11 cellular contexts compared by ENCODE assay signal in the genomic region with DNA sequence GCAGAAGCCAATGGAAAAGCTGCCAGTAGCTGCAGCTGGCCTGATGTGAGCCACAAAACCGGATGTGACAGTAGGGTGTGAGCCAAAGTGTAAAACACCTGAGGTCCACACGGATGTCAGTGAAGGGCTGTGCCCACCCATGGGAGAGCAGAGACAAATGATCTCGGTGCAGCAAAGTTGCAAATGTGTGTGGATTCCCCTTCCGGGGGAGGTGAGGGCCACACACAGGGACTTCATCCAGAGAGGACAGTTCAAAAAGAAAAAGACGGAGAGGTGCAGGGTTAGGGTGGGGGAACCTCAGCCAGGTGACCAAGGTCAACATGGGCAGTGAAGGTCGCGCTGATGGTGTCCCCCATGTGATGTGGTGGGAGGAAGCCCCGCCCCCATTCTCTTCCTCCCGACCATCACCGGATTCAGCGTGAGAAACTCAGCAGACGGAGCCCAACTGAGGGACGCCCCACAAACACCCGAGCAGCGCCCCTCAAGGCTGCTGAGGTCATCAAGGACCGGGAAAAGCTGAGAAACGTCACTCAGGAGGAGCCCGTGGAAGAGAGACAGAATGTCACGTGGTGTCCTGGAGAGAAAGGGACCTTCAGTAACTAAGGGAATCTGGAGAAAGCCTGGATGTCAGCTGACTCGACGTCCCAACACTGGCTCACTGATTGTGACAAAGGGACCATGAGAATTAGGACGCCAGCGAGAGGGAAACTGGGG. TPM values are rescaled to one million over a fixed set of nuclear protein-coding genes. Genes with fewer than 3 reads are reported as not detected.
DNase-seq lines count a peak whose midpoint lies in the region; ATAC-seq, FAIRE-seq and TF ChIP-seq lines count a peak whose summit lies in the region.
"Had no signal": no experiment of that assay in that cellular context is flagged by ENCODE, and none has a peak within 500 bp of the region (broad histone marks: within the 10 kb centered on the region; RNA-seq: fewer than 3 reads in every experiment).

No MANE protein-coding gene starts in this region.

- TF ChIP-seq CTCF in WTC11 (IDR thresholded peaks at IDR 0.05), result no peak

- CTCF ChIA-PET in WTC11 (lab: Charles Lee), result interaction anchor here (0.7 to 3.4 kb wide), 9 partner anchors 10 to 544 kb away, joined by 3 to 17 read pairs (median 4); a partner anchor contains a TSS

- H3K27me3 Mint-ChIP-seq in WTC11 (ENCODE audit: low read depth), result no peaks in the 10 kb centered on the region

- DNase-seq in activated CD4-positive, alpha-beta T cell treated with anti-CD3 and anti-CD28 coated beads for 48 hours, result peak; percentile 28
- no peak for DNase-seq in activated CD4-positive, alpha-beta T cell treated with anti-CD3 and anti-CD28 coated beads, Interleukin-2, amount 50 U/mL, for 1 hour
- DNase-seq in WTC11 (ENCODE audit: low spot score) (no peak), frontal cortex (ENCODE audit: low spot score in 2 of 2) (peak; percentile 80 to 90), GM19238 (ENCODE audit: insufficient read length, low spot score) (no peak), A172 (ENCODE audit: low spot score) (no peak)
- DNase-seq in stimulated activated CD8-positive, alpha-beta memory T cell treated with anti-CD3 and anti-CD28 coated beads, Interleukin-4, amount 100 ng/mL, for 48 hours, result peak; percentile 49
- DNase-seq in stimulated activated CD4-positive, alpha-beta T cell treated with anti-CD3 and anti-CD28 coated beads, Interleukin-12 subunit alpha, Interleukin-12 subunit beta, amount 100 ng/mL, for 4 hours, result no peak
- DNase-seq: islet precursor cell, NCI-H187 treated with DMSO at 0.1 percent for 48 hours, T-helper 9 cell had no signal

- POLR2A ChIA-PET in WTC11 (lab: Charles Lee), result interaction anchor here (0.6 to 1.0 kb wide), 2 partner anchors 27 to 235 kb away, joined by 3 to 4 read pairs; a partner anchor contains a TSS

- no peaks in the 10 kb centered on the region for H3K9me3 Mint-ChIP-seq in WTC11

- no peak for ATAC-seq in WTC11

- no peak overlapping the region for H3K4me3 Mint-ChIP-seq in WTC11

- peaks cover 10% of the 10 kb centered on the region for H3K4me1 Mint-ChIP-seq in WTC11

- peak overlapping the region; percentile 66; the same call in 1 of the 2 replicates for H3K27ac Mint-ChIP-seq in WTC11

- H3K36me3 Mint-ChIP-seq in WTC11, result no peaks in the 10 kb centered on the region

- FAIRE-seq in frontal cortex (lab: Jason Lieb, UNC), result no peak

TF ChIP-seq in WTC11, 78 proteins besides CTCF, POLR2A, EP300 and RAD21:
- TF ChIP-seq, protein P1, sequence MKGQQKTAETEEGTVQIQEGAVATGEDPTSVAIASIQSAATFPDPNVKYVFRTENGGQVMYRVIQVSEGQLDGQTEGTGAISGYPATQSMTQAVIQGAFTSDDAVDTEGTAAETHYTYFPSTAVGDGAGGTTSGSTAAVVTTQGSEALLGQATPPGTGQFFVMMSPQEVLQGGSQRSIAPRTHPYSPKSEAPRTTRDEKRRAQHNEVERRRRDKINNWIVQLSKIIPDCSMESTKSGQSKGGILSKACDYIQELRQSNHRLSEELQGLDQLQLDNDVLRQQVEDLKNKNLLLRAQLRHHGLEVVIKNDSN (CRISPR knock-in tag; IDR thresholded peaks at IDR 0.05), result peak; percentile 45; the same call in 1 of the 2 replicates
- TF ChIP-seq MXD4 (CRISPR knock-in tag; IDR thresholded peaks at IDR 0.05; ENCODE audit: borderline replicate concordance) (no peak), ESRRA (CRISPR knock-in tag; IDR thresholded peaks at IDR 0.05; ENCODE audit: borderline replicate concordance) (peak; percentile 87; the same call in 1 of the 2 replicates), ZNF671 (CRISPR knock-in tag; IDR thresholded peaks at IDR 0.05) (no peak), JAZF1 (CRISPR knock-in tag; IDR thresholded peaks at IDR 0.05) (no peak), ATF1 (CRISPR knock-in tag; IDR thresholded peaks at IDR 0.05) (no peak), ZNF232 (CRISPR knock-in tag; IDR thresholded peaks at IDR 0.05) (no peak), FOXK1 (CRISPR knock-in tag; IDR thresholded peaks at IDR 0.05) (no peak), TEAD1 (CRISPR knock-in tag; IDR thresholded peaks at IDR 0.05) (no peak), RELA (CRISPR knock-in tag; IDR thresholded peaks at IDR 0.05; ENCODE audit: borderline replicate concordance) (no peak), HMGA2 (CRISPR knock-in tag; IDR thresholded peaks at IDR 0.05) (no peak), ZNF396 (CRISPR knock-in tag; IDR thresholded peaks at IDR 0.05; ENCODE audit: borderline replicate concordance) (no peak)
- TF ChIP-seq, protein P2, sequence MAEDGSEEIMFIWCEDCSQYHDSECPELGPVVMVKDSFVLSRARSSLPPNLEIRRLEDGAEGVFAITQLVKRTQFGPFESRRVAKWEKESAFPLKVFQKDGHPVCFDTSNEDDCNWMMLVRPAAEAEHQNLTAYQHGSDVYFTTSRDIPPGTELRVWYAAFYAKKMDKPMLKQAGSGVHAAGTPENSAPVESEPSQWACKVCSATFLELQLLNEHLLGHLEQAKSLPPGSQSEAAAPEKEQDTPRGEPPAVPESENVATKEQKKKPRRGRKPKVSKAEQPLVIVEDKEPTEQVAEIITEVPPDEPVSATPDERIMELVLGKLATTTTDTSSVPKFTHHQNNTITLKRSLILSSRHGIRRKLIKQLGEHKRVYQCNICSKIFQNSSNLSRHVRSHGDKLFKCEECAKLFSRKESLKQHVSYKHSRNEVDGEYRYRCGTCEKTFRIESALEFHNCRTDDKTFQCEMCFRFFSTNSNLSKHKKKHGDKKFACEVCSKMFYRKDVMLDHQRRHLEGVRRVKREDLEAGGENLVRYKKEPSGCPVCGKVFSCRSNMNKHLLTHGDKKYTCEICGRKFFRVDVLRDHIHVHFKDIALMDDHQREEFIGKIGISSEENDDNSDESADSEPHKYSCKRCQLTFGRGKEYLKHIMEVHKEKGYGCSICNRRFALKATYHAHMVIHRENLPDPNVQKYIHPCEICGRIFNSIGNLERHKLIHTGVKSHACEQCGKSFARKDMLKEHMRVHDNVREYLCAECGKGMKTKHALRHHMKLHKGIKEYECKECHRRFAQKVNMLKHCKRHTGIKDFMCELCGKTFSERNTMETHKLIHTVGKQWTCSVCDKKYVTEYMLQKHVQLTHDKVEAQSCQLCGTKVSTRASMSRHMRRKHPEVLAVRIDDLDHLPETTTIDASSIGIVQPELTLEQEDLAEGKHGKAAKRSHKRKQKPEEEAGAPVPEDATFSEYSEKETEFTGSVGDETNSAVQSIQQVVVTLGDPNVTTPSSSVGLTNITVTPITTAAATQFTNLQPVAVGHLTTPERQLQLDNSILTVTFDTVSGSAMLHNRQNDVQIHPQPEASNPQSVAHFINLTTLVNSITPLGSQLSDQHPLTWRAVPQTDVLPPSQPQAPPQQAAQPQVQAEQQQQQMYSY (CRISPR knock-in tag; IDR thresholded peaks at IDR 0.05), result no peak
- TF ChIP-seq, protein P3, sequence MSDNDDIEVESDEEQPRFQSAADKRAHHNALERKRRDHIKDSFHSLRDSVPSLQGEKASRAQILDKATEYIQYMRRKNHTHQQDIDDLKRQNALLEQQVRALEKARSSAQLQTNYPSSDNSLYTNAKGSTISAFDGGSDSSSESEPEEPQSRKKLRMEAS (CRISPR knock-in tag; IDR thresholded peaks at IDR 0.05), result peak; percentile 21; the same call in 1 of the 2 replicates

RNA-seq across cellular contexts. Expression of a gene that starts 11.4 kb away (rescaled TPM):
- total RNA-seq in WTC11 (2021), result 2.2 to 4.0 TPM (median 2.9 TPM) in 3 replicates
- 61.1 TPM for total RNA-seq in frontal cortex
- 1.6 TPM in 1 of 2 replicates, not detected in the other for total RNA-seq in A172 (2014; rRNA removed; shearing (Covaris generic))

RNA-seq across cellular contexts. Expression of a gene that starts 13.9 kb away (rescaled TPM):
- 1.9 to 4.7 TPM (median 3.4 TPM) in 3 replicates for total RNA-seq in WTC11 (2021)
- not detected for total RNA-seq in frontal cortex
- total RNA-seq in A172 (2014; rRNA removed; shearing (Covaris generic)), result 0.07 and 2.2 TPM in 2 replicates

RNA-seq across cellular contexts. Expression of a gene that starts 16.9 kb away (rescaled TPM):
- 0.27 to 0.50 TPM (median 0.34 TPM) in 3 replicates for total RNA-seq in WTC11 (2021)
- 0.82 TPM for total RNA-seq in frontal cortex
- total RNA-seq in A172 (2014; rRNA removed; shearing (Covaris generic)), result 0.26 TPM in 1 of 2 replicates, not detected in the other

RNA-seq across cellular contexts. Expression of a gene that starts 20.9 kb away (rescaled TPM):
- total RNA-seq in WTC11 (2021) (0.85 to 1.7 TPM (median 1.5 TPM) in 3 replicates), frontal cortex (not detected)
- not detected in 2 replicates for total RNA-seq in A172 (2014; rRNA removed; shearing (Covaris generic))

RNA-seq across cellular contexts. Expression of a gene that starts 21.4 kb away (rescaled TPM):
- total RNA-seq in WTC11 (2021) (58.2 to 70.5 TPM (median 63.9 TPM) in 3 replicates), frontal cortex (62.4 TPM)
- total RNA-seq in A172 (2014; rRNA removed; shearing (Covaris generic)), result 379 and 400 TPM in 2 replicates

Comparison
In these comparisons a context has a peak if more than half of its experiments do, and no peak if none do; other contexts are left out.
1. DNase-seq: peak in activated CD4-positive, alpha-beta T cell treated with anti-CD3 and anti-CD28 coated beads for 48 hours (single experiment), frontal cortex (2 of 2) and stimulated activated CD8-positive, alpha-beta memory T cell treated with anti-CD3 and anti-CD28 coated beads, Interleukin-4, amount 100 ng/mL, for 48 hours (single experiment); none in activated CD4-positive, alpha-beta T cell treated with anti-CD3 and anti-CD28 coated beads, Interleukin-2, amount 50 U/mL, for 1 hour (single experiment), WTC11 (single experiment), stimulated activated CD4-positive, alpha-beta T cell treated with anti-CD3 and anti-CD28 coated beads, Interleukin-12 subunit alpha, Interleukin-12 subunit beta, amount 100 ng/mL, for 4 hours (single experiment), GM19238 (single experiment) and A172 (single experiment).
2. RNA of a gene that starts 11.4 kb away (total RNA-seq): 61.1 TPM in frontal cortex (single experiment); 2.2 to 4.0 TPM in WTC11 and 1.6 TPM in A172; every median in the first group is over 10 times any median in the second.